23 cellular contexts compared by ENCODE assay signal in the genomic region with DNA sequence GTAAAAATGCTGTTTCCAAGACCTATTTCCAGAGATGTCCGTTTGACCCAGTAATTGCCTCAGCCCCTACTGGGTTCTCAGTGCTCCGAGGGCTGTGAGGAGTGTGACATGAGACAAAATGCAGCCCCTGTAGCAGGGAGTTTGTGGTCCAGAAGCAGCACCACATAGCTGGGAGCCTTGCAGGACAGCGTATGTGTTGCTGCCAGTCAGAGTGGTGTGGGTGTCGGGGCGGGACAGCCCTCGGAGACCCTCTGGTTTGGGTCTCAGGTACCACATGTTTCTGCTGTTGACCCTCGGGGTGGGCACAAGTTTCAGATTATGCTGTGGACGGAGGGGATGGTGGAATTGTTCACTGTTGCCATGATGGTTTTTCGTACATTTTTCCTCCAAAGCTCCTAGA.
"Had no signal": no experiment of that assay in that cellular context is flagged by ENCODE, and none has a peak within 500 bp of the region (broad histone marks: within the 10 kb centered on the region; RNA-seq: fewer than 3 reads in every experiment).

No MANE protein-coding gene starts in this region.

- H3K4me3 ChIP-seq: transverse colon, uterus had no signal

- ATAC-seq: activated CD8-positive, alpha-beta T cell treated with anti-CD3 and anti-CD28 coated beads, Interleukin-2, amount 10 ng/mL, durations not matched to agents 7 days and 5 days; activated T-helper 17 cell treated with anti-CD3 and anti-CD28 coated beads, Interleukin-2, amount 50 U/mL, for 72 hours; esophagus mucosa; right cardiac atrium had no signal

- H2AFZ ChIP-seq: parathyroid adenoma had no signal

- H3K27ac ChIP-seq: parathyroid adenoma, uterus, VCaP had no signal

- H3K9me3 ChIP-seq: transverse colon, uterus had no signal

- H3K4me1 ChIP-seq: parathyroid adenoma had no signal

- H3K9ac ChIP-seq: parathyroid adenoma had no signal

- FAIRE-seq: frontal cortex, islet of Langerhans had no signal

- H3K36me3 ChIP-seq: transverse colon, uterus had no signal

- H3K27ac Mint-ChIP-seq: activated CD8-positive, alpha-beta T cell treated with anti-CD3 and anti-CD28 coated beads, Interleukin-2, amount 10 ng/mL, durations not matched to agents 7 days and 5 days; activated T-helper 17 cell treated with anti-CD3 and anti-CD28 coated beads, Interleukin-2, amount 50 U/mL, for 72 hours; mesothelial cell of epicardium; nephron; T-helper 2 cell treated with Interferon-gamma antibody and Interleukin-4, amounts not matched to agents 5 μg/mL and 100 μg/mL, for 36 hours had no signal

- DNase-seq: activated CD4-positive, alpha-beta T cell treated with anti-CD3 and anti-CD28 coated beads, Interleukin-2, amount 50 U/mL, for 1 hour; activated CD4-positive, CD25-positive, alpha-beta regulatory T cell treated with anti-CD3 and anti-CD28 coated beads, Interleukin-2, amount 50 U/mL, for 72 hours; activated CD8-positive, alpha-beta T cell treated with anti-CD3 and anti-CD28 coated beads, Interleukin-2, amount 10 ng/mL, durations not matched to agents 7 days and 5 days; activated naive CD4-positive, alpha-beta T cell treated with Interleukin-2 at 50 U/mL for 16 hours; activated T-cell treated with anti-CD3 and anti-CD28 coated beads, Interleukin-2, amount 50 U/mL, for 1 hour; effector CD4-positive, alpha-beta T cell; hypothalamus; left ventricle myocardium superior; mammary epithelial cell; right cardiac atrium; stimulated activated CD4-positive, alpha-beta T cell treated with anti-CD3 and anti-CD28 coated beads, Interleukin-12 subunit alpha, Interleukin-12 subunit beta, amount 100 ng/mL, for 4 hours; transverse colon; uterus had no signal

- H3K27me3 Mint-ChIP-seq: activated T-helper 17 cell treated with anti-CD3 and anti-CD28 coated beads, Interleukin-2, amount 50 U/mL, for 72 hours; dendritic cell treated with granulocyte-macrophage colony-stimulating factor and Interleukin-4, amounts not matched to agents 40 ng/mL and 50 ng/mL, for 4 days had no signal

- H3K9me3 Mint-ChIP-seq: activated T-helper 17 cell treated with anti-CD3 and anti-CD28 coated beads, Interleukin-2, amount 50 U/mL, for 72 hours; dendritic cell treated with granulocyte-macrophage colony-stimulating factor and Interleukin-4, amounts not matched to agents 40 ng/mL and 50 ng/mL, for 4 days; mesothelial cell of epicardium; nephron; T-helper 2 cell treated with Interferon-gamma antibody and Interleukin-4, amounts not matched to agents 5 μg/mL and 100 μg/mL, for 36 hours had no signal

- H3K27me3 ChIP-seq: transverse colon, uterus had no signal

- H3K36me3 Mint-ChIP-seq: mesothelial cell of epicardium had no signal

- H3K4me3 Mint-ChIP-seq: activated CD8-positive, alpha-beta T cell treated with anti-CD3 and anti-CD28 coated beads, Interleukin-2, amount 10 ng/mL, durations not matched to agents 7 days and 5 days; activated T-helper 17 cell treated with anti-CD3 and anti-CD28 coated beads, Interleukin-2, amount 50 U/mL, for 72 hours; dendritic cell treated with granulocyte-macrophage colony-stimulating factor and Interleukin-4, amounts not matched to agents 40 ng/mL and 50 ng/mL, for 4 days; mesothelial cell of epicardium; nephron; T-helper 2 cell treated with Interferon-gamma antibody and Interleukin-4, amounts not matched to agents 5 μg/mL and 100 μg/mL, for 36 hours had no signal
